Comparison of ENCODE assay signal across 8 cellular contexts in the genomic region with DNA sequence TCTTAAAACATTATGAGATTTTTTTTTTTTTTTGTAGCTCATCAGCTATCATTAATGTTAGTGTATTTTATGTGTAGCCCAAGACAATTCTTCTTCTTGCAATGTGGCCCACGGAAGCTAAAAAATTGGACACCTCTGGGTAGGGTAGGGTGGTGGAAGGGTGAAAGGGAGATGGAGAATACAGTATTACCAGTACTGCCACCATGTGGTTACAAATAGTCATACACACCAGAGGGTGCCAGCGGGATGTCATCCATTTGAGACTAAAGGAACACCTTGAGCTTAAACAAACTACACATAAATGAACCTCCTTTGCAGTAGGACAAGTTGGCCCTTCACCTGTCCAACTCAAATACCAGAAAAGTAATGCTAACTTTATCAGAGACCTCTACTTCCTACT.
A peak's percentile ranks its signal among the peaks of the same experiment; 100 is the strongest.
DNase-seq lines count a peak whose midpoint lies in the region; ATAC-seq and TF ChIP-seq lines count a peak whose summit lies in the region.

No MANE protein-coding gene starts in this region.

- no peaks in the 10 kb centered on the region for H3K27me3 ChIP-seq in right lobe of liver

- H3K4me3 ChIP-seq in right lobe of liver: no peak overlapping the region

- DNase-seq in SIG-M5 treated with dmso at 0.1 percent for 504 hours (lab: John Stamatoyannopoulos, UW; ENCODE audit: unreplicated experiment) (peak; percentile 16), SIG-M5 (lab: John Stamatoyannopoulos, UW) (no peak), SHP77 treated with DMSO at 0.1 percent for 48 hours (lab: John Stamatoyannopoulos, UW) (peak; percentile 18), right lobe of liver (peak in 1 of 3 donors; percentile 33), HuH-7.5 (ENCODE audit: low spot score) (no peak), epidermal melanocyte (ENCODE audit: insufficient read length, low spot score) (no peak)
- DNase-seq in stimulated activated CD4-positive, alpha-beta T cell treated with anti-CD3 and anti-CD28 coated beads, Interleukin-15, amount 100 ng/mL, for 24 hours: no peak

- no peaks in the 10 kb centered on the region for H3K4me1 ChIP-seq in right lobe of liver

- no peak for TF ChIP-seq POLR2A in right lobe of liver (IDR thresholded peaks at IDR 0.05)

- 14% methylated on average over 2 of the region's 2 CpGs for WGBS in right lobe of liver (ENCODE audit: insufficient coverage, low coverage, low lambda C conversion rate, missing lambda C conversion rate)

- intact Hi-C loops in right lobe of liver (cut with DNase I): no loop called here

- ATAC-seq in HG02798 (IDR thresholded peaks at IDR 0.05; ENCODE audit: poor library complexity, unreplicated experiment): peak; percentile 91
- peak; percentile 95 to 98 (median 97) for ATAC-seq in right lobe of liver

- no peaks in the 10 kb centered on the region for H3K36me3 ChIP-seq in right lobe of liver

- H3K9me3 ChIP-seq in right lobe of liver: no peaks in the 10 kb centered on the region

- no peak overlapping the region for H3K27ac ChIP-seq in right lobe of liver

- peak; percentile 40 to 55 (median 52) for TF ChIP-seq CTCF in right lobe of liver (IDR thresholded peaks at IDR 0.05)

Comparison
In these comparisons a context has a peak if more than half of its experiments do, and no peak if none do; other contexts are left out.
1. DNase-seq: peak in SIG-M5 treated with dmso at 0.1 percent for 504 hours (single experiment) and SHP77 treated with DMSO at 0.1 percent for 48 hours (single experiment); none in SIG-M5 (single experiment), stimulated activated CD4-positive, alpha-beta T cell treated with anti-CD3 and anti-CD28 coated beads, Interleukin-15, amount 100 ng/mL, for 24 hours (single experiment), HuH-7.5 (single experiment) and epidermal melanocyte (single experiment).